Comparison of ENCODE assay signal across 8 cellular contexts in the genomic region with DNA sequence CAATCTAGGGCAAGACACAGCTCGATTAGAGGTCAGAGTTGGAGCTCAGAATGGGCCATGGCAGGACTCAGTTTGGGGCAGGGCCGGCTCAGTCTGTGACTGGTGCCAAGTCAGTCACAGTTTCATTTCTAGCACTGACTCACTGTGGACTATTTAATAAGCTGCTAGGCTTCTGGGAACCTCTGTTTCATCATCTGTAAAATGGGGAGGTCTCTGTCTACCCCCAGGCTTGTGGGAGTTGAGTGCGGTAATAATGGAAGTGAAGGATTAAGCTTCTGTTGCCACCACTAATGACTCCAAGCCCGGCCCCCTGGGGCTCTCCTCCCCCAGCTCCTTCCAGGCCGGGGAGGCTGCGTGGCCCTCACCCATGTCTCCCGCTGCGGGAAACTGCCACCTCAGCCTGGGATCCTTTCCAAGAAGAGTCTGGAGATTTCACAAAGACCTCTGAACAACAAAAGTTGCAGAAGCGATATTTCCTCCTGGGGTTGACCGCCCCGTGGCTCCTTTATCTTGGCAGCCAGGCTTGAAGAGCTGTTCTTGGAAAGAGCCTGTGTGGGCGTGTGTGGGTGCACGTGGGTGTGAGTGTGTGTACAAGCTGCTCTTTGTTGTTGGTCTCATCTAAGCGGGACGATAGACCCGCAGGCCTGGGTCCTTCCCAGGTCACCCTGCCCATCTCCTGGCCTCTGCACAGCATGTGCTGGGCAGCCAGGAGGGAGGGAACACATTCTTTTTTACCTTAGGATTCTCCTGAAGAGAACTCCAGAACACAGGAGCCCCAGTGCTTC.
DNase-seq lines count a peak whose midpoint lies in the region; ATAC-seq lines count a peak whose summit lies in the region.

No MANE protein-coding gene starts in this region.

- ATAC-seq in HG02610 (IDR thresholded peaks at IDR 0.05; ENCODE audit: unreplicated experiment) (peak; percentile 42), GM21515 (IDR thresholded peaks at IDR 0.05; ENCODE audit: unreplicated experiment) (no peak), GM21825 (IDR thresholded peaks at IDR 0.05; ENCODE audit: unreplicated experiment) (no peak)

- peak; percentile 66 for DNase-seq in DMS79 (lab: John Stamatoyannopoulos, UW)
- DNase-seq in UCSD-AML1 (lab: John Stamatoyannopoulos, UW; ENCODE audit: unreplicated experiment) = peak; percentile 80
- DNase-seq in foreskin melanocyte = peak; percentile 57
- peak; percentile 64 for DNase-seq in stimulated activated CD8-positive, alpha-beta memory T cell treated with anti-CD3 and anti-CD28 coated beads, Interleukin-4, amount 100 ng/mL, for 48 hours
- DNase-seq in cortex of kidney (lab: John Stamatoyannopoulos, UW) = no peak
